Comparison of ENCODE assay signal across 29 cellular contexts in genomic region chr14:55760801-55761200, GRCh38.
"Had no signal": no experiment of that assay in that cellular context is flagged by ENCODE, and none has a peak within 500 bp of the region (broad histone marks: within the 10 kb centered on the region; RNA-seq: fewer than 3 reads in every experiment).

No MANE protein-coding gene starts in this region.

- H3K27me3 Mint-ChIP-seq: activated naive CD8-positive, alpha-beta T cell had no signal

- H3K27ac ChIP-seq: brain microvascular endothelial cell, SJSA1, WERI-Rb-1 had no signal

- H3K4me1 Mint-ChIP-seq: IgD-negative memory B cell had no signal

- ATAC-seq: activated naive CD8-positive, alpha-beta T cell treated with anti-CD3 and anti-CD28 coated beads, Interleukin-2, amount 50 U/mL, for 24 hours; activated T-cell treated with anti-CD3 and anti-CD28 coated beads, Interleukin-2, amount 50 U/mL, for 4 hours; Panc1 had no signal

- H3K4me3 ChIP-seq: SJSA1 had no signal

- H3K27ac Mint-ChIP-seq: activated CD4-positive, alpha-beta T cell treated with anti-CD3 and anti-CD28 coated beads, Interleukin-2, amount 10 ng/mL, durations not matched to agents 7 days and 5 days; activated naive CD8-positive, alpha-beta T cell; activated naive CD8-positive, alpha-beta T cell treated with anti-CD3 and anti-CD28 coated beads, Interleukin-2, amount 50 U/mL, for 24 hours; IgD-negative memory B cell had no signal

- H3K36me3 Mint-ChIP-seq: activated naive CD8-positive, alpha-beta T cell; IgD-negative memory B cell had no signal

- H3K9me3 ChIP-seq: SJSA1, SK-N-SH had no signal

- H3K4me2 ChIP-seq: SK-N-SH had no signal

- H3K4me1 ChIP-seq: SJSA1 had no signal

- H3K27me3 ChIP-seq: brain microvascular endothelial cell had no signal

- DNase-seq: activated CD4-positive, alpha-beta T cell treated with anti-CD3 and anti-CD28 coated beads for 1 hour; activated CD4-positive, alpha-beta T cell treated with anti-CD3 and anti-CD28 coated beads, Interleukin-2, amount 10 ng/mL, durations not matched to agents 7 days and 5 days; activated CD4-positive, alpha-beta T cell treated with anti-CD3 and anti-CD28 coated beads, Interleukin-2, amount 50 U/mL, for 48 hours; activated CD4-positive, CD25-positive, alpha-beta regulatory T cell; activated CD8-positive, alpha-beta memory T cell treated with anti-CD3 and anti-CD28 coated beads, Interleukin-2, amount 50 U/mL, for 4 hours; activated effector memory CD4-positive, alpha-beta T cell treated with Interleukin-2 at 50 U/mL for 16 hours; activated naive CD4-positive, alpha-beta T cell treated with anti-CD3 and anti-CD28 coated beads, Interleukin-2, amount 10 ng/mL, durations not matched to agents 7 days and 5 days; activated naive CD8-positive, alpha-beta T cell treated with anti-CD3 and anti-CD28 coated beads, Interleukin-2, amount 50 U/mL, for 24 hours; activated T-cell treated with anti-CD3 and anti-CD28 coated beads for 4 hours; activated T-cell treated with anti-CD3 and anti-CD28 coated beads, Interleukin-2, amount 50 U/mL, for 4 hours; anterior cingulate cortex; brain microvascular endothelial cell; Karpas-422; KBM-7; NCI-H1105; NCI-H1417 treated with DMSO at 0.1 percent for 48 hours; NCI-H1694; NCI-H1930; NCI-H2081 treated with DMSO at 0.1 percent for 48 hours; NCI-H345; NCI-H524 treated with DMSO at 0.1 percent for 48 hours; SHP77; SK-N-SH; T1000; WERI-Rb-1 had no signal

- H3K9me3 Mint-ChIP-seq: activated CD4-positive, alpha-beta T cell treated with anti-CD3 and anti-CD28 coated beads, Interleukin-2, amount 10 ng/mL, durations not matched to agents 7 days and 5 days; activated naive CD4-positive, alpha-beta T cell treated with anti-CD3 and anti-CD28 coated beads, Interleukin-2, amount 10 ng/mL, durations not matched to agents 7 days and 5 days; IgD-negative memory B cell had no signal

- H3K36me3 ChIP-seq: brain microvascular endothelial cell, SJSA1, WERI-Rb-1 had no signal

- H3K4me3 Mint-ChIP-seq: activated CD4-positive, alpha-beta T cell treated with anti-CD3 and anti-CD28 coated beads, Interleukin-2, amount 10 ng/mL, durations not matched to agents 7 days and 5 days; activated naive CD8-positive, alpha-beta T cell; activated naive CD8-positive, alpha-beta T cell treated with anti-CD3 and anti-CD28 coated beads, Interleukin-2, amount 50 U/mL, for 24 hours; activated T-cell treated with anti-CD3 and anti-CD28 coated beads, Interleukin-2, amount 50 U/mL, for 4 hours; IgD-negative memory B cell had no signal

- H3K9ac ChIP-seq: SK-N-SH had no signal
